In genomic region chr2:214489702-214490101, GRCh38 we compare ENCODE assay signal across 28 cellular contexts.
"Had no signal": no experiment of that assay in that cellular context is flagged by ENCODE, and none has a peak within 500 bp of the region (broad histone marks: within the 10 kb centered on the region; RNA-seq: fewer than 3 reads in every experiment).

No MANE protein-coding gene starts in this region.

- H3K36me3 Mint-ChIP-seq: activated CD8-positive, alpha-beta memory T cell treated with anti-CD3 and anti-CD28 coated beads, Interleukin-2, amount 10 ng/mL, durations not matched to agents 7 days and 5 days; activated naive CD4-positive, alpha-beta T cell treated with anti-CD3 and anti-CD28 coated beads, Interleukin-2, amount 50 U/mL, for 24 hours; naive B cell; T-cell had no signal

- H3K4me1 ChIP-seq: parathyroid adenoma, right lobe of liver, upper lobe of left lung, vagina had no signal

- H3K4me3 Mint-ChIP-seq: activated B cell treated with CpG ODN at 0.5 μM for 24 hours; activated CD8-positive, alpha-beta memory T cell treated with anti-CD3 and anti-CD28 coated beads, Interleukin-2, amount 10 ng/mL, durations not matched to agents 7 days and 5 days; activated CD8-positive, alpha-beta T cell treated with anti-CD3 and anti-CD28 coated beads, Interleukin-2, amount 10 ng/mL, durations not matched to agents 7 days and 5 days; activated naive CD4-positive, alpha-beta T cell treated with anti-CD3 and anti-CD28 coated beads, Interleukin-2, amount 50 U/mL, for 24 hours; activated naive CD8-positive, alpha-beta T cell treated with anti-CD3 and anti-CD28 coated beads, Interleukin-2, amount 50 U/mL, for 24 hours; naive B cell; T-cell; T-helper 2 cell treated with Interferon-gamma antibody and Interleukin-4, amounts not matched to agents 5 μg/mL and 100 μg/mL, for 36 hours had no signal

- DNase-seq: activated B cell treated with CpG ODN at 0.5 μM for 24 hours; activated CD8-positive, alpha-beta memory T cell treated with anti-CD3 and anti-CD28 coated beads, Interleukin-2, amount 10 ng/mL, durations not matched to agents 7 days and 5 days; activated CD8-positive, alpha-beta T cell treated with anti-CD3 and anti-CD28 coated beads, Interleukin-2, amount 10 ng/mL, durations not matched to agents 7 days and 5 days; activated naive CD8-positive, alpha-beta T cell treated with anti-CD3 and anti-CD28 coated beads, Interleukin-2, amount 50 U/mL, for 24 hours; activated T-cell treated with anti-CD3 and anti-CD28 coated beads, Interleukin-2, amount 50 U/mL, for 48 hours; amygdala; cerebellar nuclear complex; dorsolateral prefrontal cortex; effector memory CD4-positive, alpha-beta T cell; erythroblast; head of caudate nucleus; islet precursor cell; left colon; naive B cell; right lobe of liver; stimulated activated CD4-positive, alpha-beta T cell treated with anti-CD3 and anti-CD28 coated beads, Interleukin-12 subunit alpha, Interleukin-12 subunit beta, amount 100 ng/mL, for 4 hours; stimulated activated CD4-positive, alpha-beta T cell treated with anti-CD3 and anti-CD28 coated beads, Interleukin-4, amount 100 ng/mL, for 1 hour; stimulated activated naive CD8-positive, alpha-beta T cell treated with anti-CD3 and anti-CD28 coated beads, Interleukin-15, Interleukin-2, amounts not matched to agents 100 U/mL and 50 U/mL, for 24 hours; T-cell; upper lobe of left lung had no signal

- H3K36me3 ChIP-seq: right lobe of liver, thoracic aorta, upper lobe of left lung, vagina had no signal

- ATAC-seq: activated CD8-positive, alpha-beta memory T cell treated with anti-CD3 and anti-CD28 coated beads, Interleukin-2, amount 10 ng/mL, durations not matched to agents 7 days and 5 days; activated CD8-positive, alpha-beta T cell treated with anti-CD3 and anti-CD28 coated beads, Interleukin-2, amount 10 ng/mL, durations not matched to agents 7 days and 5 days; activated naive CD8-positive, alpha-beta T cell treated with anti-CD3 and anti-CD28 coated beads, Interleukin-2, amount 50 U/mL, for 24 hours; left colon; right lobe of liver; stimulated activated naive CD8-positive, alpha-beta T cell treated with anti-CD3 and anti-CD28 coated beads, Interleukin-15, Interleukin-2, amounts not matched to agents 100 U/mL and 50 U/mL, for 24 hours; T-cell had no signal

- H3K4me3 ChIP-seq: coronary artery, dorsolateral prefrontal cortex, right lobe of liver, skin epidermis, thoracic aorta, upper lobe of left lung, vagina had no signal

- H3K9me3 ChIP-seq: right lobe of liver, thoracic aorta, upper lobe of left lung, vagina had no signal

- H3K27ac ChIP-seq: coronary artery, parathyroid adenoma, right lobe of liver, skin epidermis, thoracic aorta, upper lobe of left lung, vagina had no signal

- H3K4me1 Mint-ChIP-seq: activated B cell treated with CpG ODN at 0.5 μM for 24 hours; activated CD8-positive, alpha-beta memory T cell treated with anti-CD3 and anti-CD28 coated beads, Interleukin-2, amount 10 ng/mL, durations not matched to agents 7 days and 5 days; activated naive CD4-positive, alpha-beta T cell treated with anti-CD3 and anti-CD28 coated beads, Interleukin-2, amount 50 U/mL, for 24 hours; activated naive CD8-positive, alpha-beta T cell treated with anti-CD3 and anti-CD28 coated beads, Interleukin-2, amount 50 U/mL, for 24 hours; naive B cell; T-cell had no signal

- H3K9me3 Mint-ChIP-seq: activated B cell treated with CpG ODN at 0.5 μM for 24 hours; activated naive CD4-positive, alpha-beta T cell treated with anti-CD3 and anti-CD28 coated beads, Interleukin-2, amount 50 U/mL, for 24 hours; activated naive CD8-positive, alpha-beta T cell treated with anti-CD3 and anti-CD28 coated beads, Interleukin-2, amount 50 U/mL, for 24 hours; activated T-helper 2 cell treated with anti-CD3 and anti-CD28 coated beads, Interferon-gamma antibody, Interleukin-2, Interleukin-4, amounts not matched to agents 10 μg/mL and 5 μg/mL and 100 μg/mL, durations not matched to agents 14 hours and 24 hours and 36 hours had no signal

- H3K27me3 Mint-ChIP-seq: activated B cell treated with CpG ODN at 0.5 μM for 24 hours; activated CD8-positive, alpha-beta memory T cell treated with anti-CD3 and anti-CD28 coated beads, Interleukin-2, amount 10 ng/mL, durations not matched to agents 7 days and 5 days; activated naive CD4-positive, alpha-beta T cell treated with anti-CD3 and anti-CD28 coated beads, Interleukin-2, amount 50 U/mL, for 24 hours; activated naive CD8-positive, alpha-beta T cell treated with anti-CD3 and anti-CD28 coated beads, Interleukin-2, amount 50 U/mL, for 24 hours had no signal

- H2AFZ ChIP-seq: parathyroid adenoma had no signal

- H3K27me3 ChIP-seq: dorsolateral prefrontal cortex, right lobe of liver, upper lobe of left lung, vagina had no signal

- H3K79me2 ChIP-seq: parathyroid adenoma had no signal

- H3K9ac ChIP-seq: parathyroid adenoma had no signal

- H3K27ac Mint-ChIP-seq: activated B cell treated with CpG ODN at 0.5 μM for 24 hours; activated CD8-positive, alpha-beta memory T cell treated with anti-CD3 and anti-CD28 coated beads, Interleukin-2, amount 10 ng/mL, durations not matched to agents 7 days and 5 days; activated CD8-positive, alpha-beta T cell treated with anti-CD3 and anti-CD28 coated beads, Interleukin-2, amount 10 ng/mL, durations not matched to agents 7 days and 5 days; activated naive CD4-positive, alpha-beta T cell treated with anti-CD3 and anti-CD28 coated beads, Interleukin-2, amount 50 U/mL, for 24 hours; activated naive CD8-positive, alpha-beta T cell treated with anti-CD3 and anti-CD28 coated beads, Interleukin-2, amount 50 U/mL, for 24 hours; activated T-helper 2 cell treated with anti-CD3 and anti-CD28 coated beads, Interferon-gamma antibody, Interleukin-2, Interleukin-4, amounts not matched to agents 10 μg/mL and 5 μg/mL and 100 μg/mL, durations not matched to agents 14 hours and 24 hours and 36 hours; naive B cell; T-cell; T-helper 2 cell treated with Interferon-gamma antibody and Interleukin-4, amounts not matched to agents 5 μg/mL and 100 μg/mL, for 36 hours had no signal
